ENCODE assay signal across 9 cellular contexts in genomic region chr7:140726304-140726703, GRCh38. TPM values are rescaled to one million over a fixed set of nuclear protein-coding genes. Genes with fewer than 3 reads are reported as not detected.
DNase-seq lines count a peak whose midpoint lies in the region; ATAC-seq and TF ChIP-seq lines count a peak whose summit lies in the region.
"Had no signal": no experiment of that assay in that cellular context is flagged by ENCODE, and none has a peak within 500 bp of the region (broad histone marks: within the 10 kb centered on the region; RNA-seq: fewer than 3 reads in every experiment).

No MANE protein-coding gene starts in this region.

- in situ Hi-C loops in SK-MEL-5 (cut with HindIII; ENCODE audit: low pct_unique_long_range_greater_than_20kb, low sequenced_read_pairs): no loop called here

- peak; percentile 46 for TF ChIP-seq CTCF in AG09309 (IDR thresholded peaks at IDR 0.05; ENCODE audit: control insufficient read depth, insufficient read depth, low read depth, low read length, missing control alignments)
- peak; percentile 36; the same call in 2 of the 3 replicates for TF ChIP-seq CTCF in GM12872 (IDR thresholded peaks at IDR 0.05; ENCODE audit: insufficient read depth, low read depth, low read length)

- DNase-seq in AG09309 (ENCODE audit: low read depth): no peak
- DNase-seq in SK-MEL-5 (ENCODE audit: low read depth, low spot score): peak; percentile 62
- peak; percentile 11 for DNase-seq in globus pallidus (ENCODE audit: low spot score)
- DNase-seq: cortex of kidney had no signal

- no peak overlapping the region for H3K4me3 ChIP-seq in AG09309 (ENCODE audit: control insufficient read depth, low read depth, low read length)

- no peak for ATAC-seq in HG02759 (IDR thresholded peaks at IDR 0.05; ENCODE audit: unreplicated experiment)
- ATAC-seq in GM19328 (IDR thresholded peaks at IDR 0.05; ENCODE audit: unreplicated experiment): no peak
- no peak for ATAC-seq in GM18858 (IDR thresholded peaks at IDR 0.05; ENCODE audit: unreplicated experiment)
- ATAC-seq in HG03565 (IDR thresholded peaks at IDR 0.05; ENCODE audit: unreplicated experiment): no peak

RNA-seq across cellular contexts. Expression of gene NDUFB2, which starts 29.8 kb away (rescaled TPM):
- total RNA-seq in SK-MEL-5 (2014; rRNA removed; shearing (Covaris generic)): 230 and 286 TPM in 2 replicates
- polyA plus RNA-seq in SK-MEL-5 (2015; cell fraction: cytosol; rRNA removed): 287 and 528 TPM in 2 replicates
- polyA plus RNA-seq in SK-MEL-5 (2015; cell fraction: nucleus; rRNA removed): 44.7 and 103 TPM in 2 replicates

RNA-seq across cellular contexts. Expression of gene ADCK2, which starts 53.6 kb away (rescaled TPM):
- total RNA-seq in SK-MEL-5 (2014; rRNA removed; shearing (Covaris generic)): 30.9 and 35.2 TPM in 2 replicates
- polyA plus RNA-seq in SK-MEL-5 (2015; cell fraction: cytosol; rRNA removed): 34.9 and 41.5 TPM in 2 replicates
- polyA plus RNA-seq in SK-MEL-5 (2015; cell fraction: nucleus; rRNA removed): 14.5 and 16.8 TPM in 2 replicates
